Comparison of ENCODE assay signal across 29 cellular contexts in genomic region chr2:192064459-192064858, GRCh38.
"Had no signal": no experiment of that assay in that cellular context is flagged by ENCODE, and none has a peak within 500 bp of the region (broad histone marks: within the 10 kb centered on the region; RNA-seq: fewer than 3 reads in every experiment).

No MANE protein-coding gene starts in this region.

- H3K27ac Mint-ChIP-seq: immature natural killer cell; mesothelial cell of epicardium; naive B cell; natural killer cell; nephron progenitor cell; neural progenitor cell; stimulated activated effector memory CD8-positive, alpha-beta T cell treated with anti-CD3 and anti-CD28 coated beads, Interleukin-12 subunit alpha, Interleukin-12 subunit beta, amount 100 ng/mL, for 72 hours; stimulated activated naive CD8-positive, alpha-beta T cell treated with anti-CD3 and anti-CD28 coated beads, Interleukin-15, Interleukin-2, amounts not matched to agents 100 ng/mL and 50 ng/mL, for 24 hours had no signal

- H3K27me3 Mint-ChIP-seq: stimulated activated naive CD8-positive, alpha-beta T cell treated with anti-CD3 and anti-CD28 coated beads, Interleukin-15, Interleukin-2, amounts not matched to agents 100 ng/mL and 50 ng/mL, for 24 hours had no signal

- H3K4me3 Mint-ChIP-seq: immature natural killer cell; mesothelial cell of epicardium; naive B cell; natural killer cell; nephron progenitor cell; neural progenitor cell; stimulated activated effector memory CD8-positive, alpha-beta T cell treated with anti-CD3 and anti-CD28 coated beads, Interleukin-12 subunit alpha, Interleukin-12 subunit beta, amount 100 ng/mL, for 72 hours; stimulated activated naive CD8-positive, alpha-beta T cell treated with anti-CD3 and anti-CD28 coated beads, Interleukin-15, Interleukin-2, amounts not matched to agents 100 ng/mL and 50 ng/mL, for 24 hours had no signal

- H3K4me3 ChIP-seq: left lung, lung, neural progenitor cell, psoas muscle, right atrium auricular region, right lobe of liver, suprapubic skin, thoracic aorta, tibial artery, upper lobe of right lung had no signal

- DNase-seq: hypothalamus; immature natural killer cell; kidney; left colon; left lung; mesendoderm; naive B cell; natural killer cell; nephron progenitor cell; occipital lobe; psoas muscle; right lobe of liver; stimulated activated CD4-positive, alpha-beta T cell treated with anti-CD3 and anti-CD28 coated beads, Interleukin-4, amount 100 ng/mL, for 24 hours; stimulated activated naive CD4-positive, alpha-beta T cell; tibial artery; trophoblast cell; upper lobe of right lung had no signal

- H3K9me3 ChIP-seq: left lung, neutrophil, psoas muscle, right atrium auricular region, right lobe of liver, suprapubic skin, thoracic aorta, tibial artery, upper lobe of right lung had no signal

- H3K4me1 ChIP-seq: left lung, parathyroid adenoma, psoas muscle, right atrium auricular region, suprapubic skin, tibial artery, upper lobe of right lung had no signal

- H3K9me3 Mint-ChIP-seq: immature natural killer cell; mesothelial cell of epicardium; naive B cell; natural killer cell; nephron progenitor cell; neural progenitor cell; stimulated activated effector memory CD8-positive, alpha-beta T cell treated with anti-CD3 and anti-CD28 coated beads, Interleukin-12 subunit alpha, Interleukin-12 subunit beta, amount 100 ng/mL, for 72 hours; stimulated activated naive CD8-positive, alpha-beta T cell treated with anti-CD3 and anti-CD28 coated beads, Interleukin-15, Interleukin-2, amounts not matched to agents 100 ng/mL and 50 ng/mL, for 24 hours had no signal

- H3K36me3 ChIP-seq: left lung, neural progenitor cell, neutrophil, right atrium auricular region, right lobe of liver, suprapubic skin, thoracic aorta, tibial artery, upper lobe of right lung had no signal

- FAIRE-seq: islet of Langerhans, kidney, urothelium cell line had no signal

- H3K27me3 ChIP-seq: left lung, neural progenitor cell, neutrophil, right atrium auricular region, right lobe of liver, suprapubic skin, tibial artery, upper lobe of right lung had no signal

- ATAC-seq: left colon; left lung; natural killer cell; psoas muscle; right lobe of liver; stimulated activated effector memory CD8-positive, alpha-beta T cell treated with anti-CD3 and anti-CD28 coated beads, Interleukin-12 subunit alpha, Interleukin-12 subunit beta, amount 100 ng/mL, for 72 hours; upper lobe of right lung had no signal

- H3K36me3 Mint-ChIP-seq: mesothelial cell of epicardium; naive B cell; natural killer cell; neural progenitor cell; stimulated activated effector memory CD8-positive, alpha-beta T cell treated with anti-CD3 and anti-CD28 coated beads, Interleukin-12 subunit alpha, Interleukin-12 subunit beta, amount 100 ng/mL, for 72 hours had no signal

- H3K4me1 Mint-ChIP-seq: naive B cell; neural progenitor cell; stimulated activated effector memory CD8-positive, alpha-beta T cell treated with anti-CD3 and anti-CD28 coated beads, Interleukin-12 subunit alpha, Interleukin-12 subunit beta, amount 100 ng/mL, for 72 hours had no signal
